18 cellular contexts compared by ENCODE assay signal in genomic region chr1:204979891-204980649, GRCh38.
DNase-seq lines count a peak whose midpoint lies in the region; TF ChIP-seq lines count a peak whose summit lies in the region.
"Had no signal": no experiment of that assay in that cellular context is flagged by ENCODE, and none has a peak within 500 bp of the region (broad histone marks: within the 10 kb centered on the region; RNA-seq: fewer than 3 reads in every experiment).

No MANE protein-coding gene starts in this region.

- no peaks in the 10 kb centered on the region for H3K9me3 Mint-ChIP-seq in activated naive CD4-positive, alpha-beta T cell treated with anti-CD3 and anti-CD28 coated beads, Interleukin-2, amount 50 U/mL, for 24 hours
- H3K9me3 Mint-ChIP-seq in activated naive CD4-positive, alpha-beta T cell treated with anti-CD3 and anti-CD28 coated beads for 36 hours: no peaks in the 10 kb centered on the region
- H3K9me3 Mint-ChIP-seq: CD14-positive monocyte; CD4-positive, alpha-beta memory T cell; HFFc6 had no signal

- peak overlapping the region; percentile 12 for H3K27ac Mint-ChIP-seq in activated naive CD4-positive, alpha-beta T cell treated with anti-CD3 and anti-CD28 coated beads, Interleukin-2, amount 50 U/mL, for 24 hours
- no peak overlapping the region for H3K27ac Mint-ChIP-seq in activated naive CD4-positive, alpha-beta T cell treated with anti-CD3 and anti-CD28 coated beads for 36 hours
- H3K27ac Mint-ChIP-seq: CD14-positive monocyte; CD4-positive, alpha-beta memory T cell; HFFc6 had no signal

- H3K9me3 ChIP-seq in stomach (no peaks in the 10 kb centered on the region), SJCRH30 (replicated peaks) (no peaks in the 10 kb centered on the region)
- H3K9me3 ChIP-seq: A549, BLaER1 had no signal

- TF ChIP-seq CTCF in retinal pigment epithelial cell (conservative IDR thresholded peaks at IDR 0.05; ENCODE audit: low read depth, low read length): no peak
- no peak for TF ChIP-seq CTCF in stomach (IDR thresholded peaks at IDR 0.05)

- H3K4me3 ChIP-seq in retinal pigment epithelial cell (ENCODE audit: low read length): no peak overlapping the region
- no peak overlapping the region for H3K4me3 ChIP-seq in stomach
- H3K4me3 ChIP-seq in SJCRH30: no peak overlapping the region
- H3K4me3 ChIP-seq: A549, BLaER1 had no signal

- H3K4me1 Mint-ChIP-seq in activated naive CD4-positive, alpha-beta T cell treated with anti-CD3 and anti-CD28 coated beads, Interleukin-2, amount 50 U/mL, for 24 hours: no peaks in the 10 kb centered on the region
- H3K4me1 Mint-ChIP-seq in activated naive CD4-positive, alpha-beta T cell treated with anti-CD3 and anti-CD28 coated beads for 36 hours (ENCODE audit: low read depth): peaks cover 3% of the 10 kb centered on the region

- H3K27me3 Mint-ChIP-seq in activated naive CD4-positive, alpha-beta T cell treated with anti-CD3 and anti-CD28 coated beads, Interleukin-2, amount 50 U/mL, for 24 hours: peaks cover 5% of the 10 kb centered on the region
- H3K27me3 Mint-ChIP-seq in activated naive CD4-positive, alpha-beta T cell treated with anti-CD3 and anti-CD28 coated beads for 36 hours (ENCODE audit: low read depth): peaks cover 5% of the 10 kb centered on the region

- H3K36me3 ChIP-seq in stomach (peaks cover 0 to 30% (median 12%) of the 10 kb centered on the region in 4 donors), SJCRH30 (peaks cover 30% of the 10 kb centered on the region)
- H3K36me3 ChIP-seq: BLaER1 had no signal

- intact Hi-C loops in activated naive CD4-positive, alpha-beta T cell treated with anti-CD3 and anti-CD28 coated beads for 36 hours (cut with micrococcal nuclease): no loop called here
- intact Hi-C loops in stomach (cut with DNase I; ENCODE audit: low total_unique reads): loop anchor here (10.0 kb wide), 1 partner anchor 275 kb away; no protein-coding TSS in a partner anchor

- H3K4me1 ChIP-seq in stomach (peaks cover 0 to 5% (median 0%) of the 10 kb centered on the region in 4 donors), SJCRH30 (no peaks in the 10 kb centered on the region)
- H3K4me1 ChIP-seq: A549 had no signal

- H3K27me3 ChIP-seq in stomach (peaks cover 0 to 4% (median 0%) of the 10 kb centered on the region in 3 donors), SJCRH30 (no peaks in the 10 kb centered on the region)
- H3K27me3 ChIP-seq: BLaER1 had no signal

- CTCF ChIA-PET in activated naive CD4-positive, alpha-beta T cell treated with anti-CD3 and anti-CD28 coated beads for 36 hours (lab: Charles Lee): interaction anchor here (1.9 to 2.5 kb wide), 2 partner anchors 9 to 81 kb away, joined by 9 to 16 read pairs; no protein-coding TSS in a partner anchor

- no peak overlapping the region for H3K4me3 Mint-ChIP-seq in activated naive CD4-positive, alpha-beta T cell treated with anti-CD3 and anti-CD28 coated beads, Interleukin-2, amount 50 U/mL, for 24 hours
- H3K4me3 Mint-ChIP-seq in activated naive CD4-positive, alpha-beta T cell treated with anti-CD3 and anti-CD28 coated beads for 36 hours: no peak overlapping the region
- H3K4me3 Mint-ChIP-seq: CD14-positive monocyte; CD4-positive, alpha-beta memory T cell; HFFc6 had no signal

- H3K36me3 Mint-ChIP-seq in activated naive CD4-positive, alpha-beta T cell treated with anti-CD3 and anti-CD28 coated beads, Interleukin-2, amount 50 U/mL, for 24 hours: no peaks in the 10 kb centered on the region
- H3K36me3 Mint-ChIP-seq in activated naive CD4-positive, alpha-beta T cell treated with anti-CD3 and anti-CD28 coated beads for 36 hours (ENCODE audit: low read depth): no peaks in the 10 kb centered on the region
- H3K36me3 Mint-ChIP-seq: CD14-positive monocyte; CD4-positive, alpha-beta memory T cell had no signal

- WGBS in stomach, 5 donors: 85 to 87% (median 86%) methylated on average over 10 of the region's 10 CpGs

- peak overlapping the region; percentile 14 for H3K27ac ChIP-seq in temporal lobe (ENCODE audit: low read depth, low read length)
- H3K27ac ChIP-seq in stomach: no peak overlapping the region
- no peak overlapping the region for H3K27ac ChIP-seq in SJCRH30
- H3K27ac ChIP-seq: 22Rv1, A549, BLaER1 had no signal

- TF ChIP-seq EP300 in stomach (IDR thresholded peaks at IDR 0.05): no peak

- DNase-seq in activated naive CD4-positive, alpha-beta T cell treated with anti-CD3 and anti-CD28 coated beads for 36 hours: no peak
- peak; percentile 31 for DNase-seq in NCI-H82 treated with DMSO at 0.1 percent for 48 hours (lab: John Stamatoyannopoulos, UW; ENCODE audit: unreplicated experiment)
- DNase-seq in retinal pigment epithelial cell (ENCODE audit: low read depth): peak; percentile 43
- no peak for DNase-seq in stomach
- no peak for DNase-seq in NCI-H1930 (lab: John Stamatoyannopoulos, UW)
- no peak for DNase-seq in SJCRH30
- DNase-seq: CD4-positive, alpha-beta memory T cell; DMS79 treated with DMSO at 0.1 percent for 48 hours; GF-D8; GOT3; H7; HFFc6 had no signal

- TF ChIP-seq POLR2A in stomach (IDR thresholded peaks at IDR 0.05): no peak

Comparison
In these comparisons a context has a peak if more than half of its experiments do, and no peak if none do; other contexts are left out.
1. DNase-seq: peak in NCI-H82 treated with DMSO at 0.1 percent for 48 hours (single experiment) and retinal pigment epithelial cell (single experiment); none in activated naive CD4-positive, alpha-beta T cell treated with anti-CD3 and anti-CD28 coated beads for 36 hours (single experiment), stomach (single experiment), NCI-H1930 (0 of 2) and SJCRH30 (0 of 2).